ENCODE assay signal across 8 cellular contexts in genomic region chr11:59756845-59757244, GRCh38. TPM values are rescaled to one million over a fixed set of nuclear protein-coding genes. Genes with fewer than 3 reads are reported as not detected.
A peak's percentile ranks its signal among the peaks of the same experiment; 100 is the strongest.
DNase-seq lines count a peak whose midpoint lies in the region; ATAC-seq and TF ChIP-seq lines count a peak whose summit lies in the region.

No MANE protein-coding gene starts in this region.

- no peak overlapping the region; the same call in 1 of the 2 replicates for H3K9ac ChIP-seq in HUES64 (ENCODE audit: low read depth, low read length)

- H3K9me3 ChIP-seq in HUES64 (ENCODE audit: insufficient read depth, low read depth, low read length) = no peaks in the 10 kb centered on the region
- H3K9me3 ChIP-seq in lower lobe of right lung = no peaks in the 10 kb centered on the region

- H3K4me1 ChIP-seq in HUES64 (ENCODE audit: insufficient read depth, low read length) = peaks cover 21% of the 10 kb centered on the region; the same call in 1 of the 2 replicates
- H3K4me1 ChIP-seq in lower lobe of right lung = peaks cover 33% of the 10 kb centered on the region

- H3K27ac ChIP-seq in HUES64 (ENCODE audit: low read depth, low read length) (no peak overlapping the region), lower lobe of right lung (peak overlapping the region; percentile 96), caudate nucleus (ENCODE audit: low read depth, low read length) (no peak overlapping the region)

- no peak for TF ChIP-seq CTCF in lower lobe of right lung (IDR thresholded peaks at IDR 0.05)

- H3K4me3 ChIP-seq in HUES64 (ENCODE audit: low read length) (peak overlapping the region; percentile 86), lower lobe of right lung (peak overlapping the region; percentile 98)

- H3K36me3 ChIP-seq in HUES64 (ENCODE audit: insufficient read depth, low read length) = no peaks in the 10 kb centered on the region
- peaks cover 16% of the 10 kb centered on the region for H3K36me3 ChIP-seq in lower lobe of right lung

- intact Hi-C loops in lower lobe of right lung (cut with DNase I) = loop anchor here (10.0 kb wide), 1 partner anchor 48 kb away; no protein-coding TSS in a partner anchor

- 65% methylated on average over 4 of the region's 4 CpGs for WGBS in HUES64

- peaks cover 4% of the 10 kb centered on the region; the same call in 1 of the 2 replicates for H3K27me3 ChIP-seq in HUES64 (ENCODE audit: insufficient read depth, low read length)
- H3K27me3 ChIP-seq in lower lobe of right lung (ENCODE audit: low read depth) = no peaks in the 10 kb centered on the region

- peak; percentile 50 for DNase-seq in EH (ENCODE audit: low read depth)
- DNase-seq in astrocyte of the hippocampus (ENCODE audit: low read depth, low spot score) = peak; percentile 18
- peak; percentile 53 for DNase-seq in lower lobe of right lung
- no peak for DNase-seq in caudate nucleus (lab: John Stamatoyannopoulos, UW)
- no peak for DNase-seq in GDM1 (lab: John Stamatoyannopoulos, UW)
- no peak for DNase-seq in AG08396 (ENCODE audit: low spot score)

- peak in 1 of 2 donors; percentile 34 for ATAC-seq in lower lobe of right lung
- no peak for ATAC-seq in GM21737 (IDR thresholded peaks at IDR 0.05; ENCODE audit: unreplicated experiment)

RNA-seq across cellular contexts. Expression of gene STX3, which starts 1.7 kb away (rescaled TPM):
- 29.8 TPM for polyA plus RNA-seq in HUES64 (2013, experiment 1 of 2)
- polyA plus RNA-seq in HUES64 (2013, experiment 2 of 2) = 30.2 TPM
- 59.4 TPM for total RNA-seq in lower lobe of right lung

RNA-seq across cellular contexts. Expression of gene OR10V1, which starts 43.2 kb away (rescaled TPM):
- polyA plus RNA-seq in HUES64 (2013, experiment 1 of 2) = not detected
- not detected for polyA plus RNA-seq in HUES64 (2013, experiment 2 of 2)
- total RNA-seq in lower lobe of right lung = not detected

RNA-seq across cellular contexts. Expression of gene MRPL16, which starts 53.7 kb away (rescaled TPM):
- 61.7 TPM for polyA plus RNA-seq in HUES64 (2013, experiment 1 of 2)
- polyA plus RNA-seq in HUES64 (2013, experiment 2 of 2) = 59.8 TPM
- total RNA-seq in lower lobe of right lung = 29.7 TPM

Comparison
In these comparisons a context has a peak if more than half of its experiments do, and no peak if none do; other contexts are left out.
1. DNase-seq: peak in EH (single experiment), astrocyte of the hippocampus (single experiment) and lower lobe of right lung (single experiment); none in caudate nucleus (0 of 61), GDM1 (single experiment) and AG08396 (single experiment).